23 cellular contexts compared by ENCODE assay signal in genomic region chr4:58456727-58457384, GRCh38.
"Had no signal": no experiment of that assay in that cellular context is flagged by ENCODE, and none has a peak within 500 bp of the region (broad histone marks: within the 10 kb centered on the region; RNA-seq: fewer than 3 reads in every experiment).

No MANE protein-coding gene starts in this region.

- H3K27ac ChIP-seq: brain microvascular endothelial cell, cardiac muscle cell, PC-9 had no signal

- H3K27me3 Mint-ChIP-seq: activated CD4-positive, alpha-beta memory T cell treated with anti-CD3 and anti-CD28 coated beads for 36 hours; activated CD4-positive, alpha-beta T cell treated with anti-CD3 and anti-CD28 coated beads, Interleukin-2, amount 10 ng/mL, durations not matched to agents 7 days and 5 days; activated naive CD8-positive, alpha-beta T cell; IgD-negative memory B cell; T-helper 17 cell had no signal

- ATAC-seq: activated T-cell treated with anti-CD3 and anti-CD28 coated beads, Interleukin-2, amount 50 U/mL, for 4 hours; T-helper 17 cell had no signal

- DNase-seq: activated CD4-positive, alpha-beta memory T cell treated with anti-CD3 and anti-CD28 coated beads for 36 hours; activated CD4-positive, alpha-beta T cell treated with anti-CD3 and anti-CD28 coated beads, Interleukin-2, amount 10 ng/mL, durations not matched to agents 7 days and 5 days; activated CD4-positive, CD25-positive, alpha-beta regulatory T cell; activated CD8-positive, alpha-beta memory T cell treated with anti-CD3 and anti-CD28 coated beads for 24 hours; activated effector memory CD4-positive, alpha-beta T cell treated with anti-CD3 and anti-CD28 coated beads, Interleukin-2, amount 50 U/mL, for 16 hours; activated naive CD4-positive, alpha-beta T cell treated with Interleukin-2 at 50 U/mL for 16 hours; activated T-cell treated with anti-CD3 and anti-CD28 coated beads, Interleukin-2, amount 50 U/mL, for 4 hours; amygdala; brain microvascular endothelial cell; KG1; NCI-H1092; NCI-H1417 treated with DMSO at 0.1 percent for 48 hours; NCI-H1694; NCI-H2029 treated with DMSO at 0.1 percent for 48 hours; NCI-H510A treated with DMSO at 0.1 percent for 48 hours; NCI-H69; PC-9; SIG-M5; T-helper 17 cell; T-helper 9 cell had no signal

- H3K4me3 ChIP-seq: cardiac muscle cell, PC-9 had no signal

- H3K27ac Mint-ChIP-seq: activated CD4-positive, alpha-beta memory T cell treated with anti-CD3 and anti-CD28 coated beads for 36 hours; activated CD4-positive, alpha-beta T cell treated with anti-CD3 and anti-CD28 coated beads, Interleukin-2, amount 10 ng/mL, durations not matched to agents 7 days and 5 days; activated naive CD8-positive, alpha-beta T cell; IgD-negative memory B cell; T-helper 17 cell had no signal

- H3K4me1 Mint-ChIP-seq: activated CD4-positive, alpha-beta T cell treated with anti-CD3 and anti-CD28 coated beads, Interleukin-2, amount 10 ng/mL, durations not matched to agents 7 days and 5 days; IgD-negative memory B cell; T-helper 17 cell had no signal

- H3K36me3 Mint-ChIP-seq: activated CD4-positive, alpha-beta memory T cell treated with anti-CD3 and anti-CD28 coated beads for 36 hours; activated naive CD8-positive, alpha-beta T cell; IgD-negative memory B cell had no signal

- H3K36me3 ChIP-seq: brain microvascular endothelial cell, cardiac muscle cell had no signal

- H3K4me3 Mint-ChIP-seq: activated CD4-positive, alpha-beta memory T cell treated with anti-CD3 and anti-CD28 coated beads for 36 hours; activated CD4-positive, alpha-beta T cell treated with anti-CD3 and anti-CD28 coated beads, Interleukin-2, amount 10 ng/mL, durations not matched to agents 7 days and 5 days; activated naive CD8-positive, alpha-beta T cell; activated T-cell treated with anti-CD3 and anti-CD28 coated beads, Interleukin-2, amount 50 U/mL, for 4 hours; IgD-negative memory B cell; T-helper 17 cell had no signal

- H3K27me3 ChIP-seq: brain microvascular endothelial cell, cardiac muscle cell had no signal
